Comparison of ENCODE assay signal across 1 cellular context in the genomic region with DNA sequence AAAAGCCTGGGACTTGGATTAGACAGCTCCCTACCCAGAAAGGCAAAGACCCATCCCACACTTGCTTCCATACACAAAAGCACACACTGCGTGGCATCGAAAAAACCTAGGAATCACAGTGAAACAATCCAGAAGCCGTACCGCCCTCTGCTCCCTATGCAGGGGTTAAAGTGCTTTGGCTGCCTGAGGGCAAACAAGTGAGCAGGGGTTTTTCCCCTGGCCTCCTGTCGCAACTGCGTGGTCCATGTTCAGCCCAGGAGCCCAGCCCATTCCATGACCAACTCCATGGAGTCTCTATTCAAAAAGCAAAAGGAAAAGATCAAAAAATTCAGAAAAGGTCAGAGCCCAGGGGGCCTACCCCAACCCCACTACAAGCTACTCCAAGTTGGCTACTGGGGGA.
TF ChIP-seq lines count a peak whose summit lies in the region.

No MANE protein-coding gene starts in this region.

TF ChIP-seq in HepG2, 621 proteins besides CTCF, POLR2A, EP300 and RAD21:
- TF ChIP-seq, protein P1, sequence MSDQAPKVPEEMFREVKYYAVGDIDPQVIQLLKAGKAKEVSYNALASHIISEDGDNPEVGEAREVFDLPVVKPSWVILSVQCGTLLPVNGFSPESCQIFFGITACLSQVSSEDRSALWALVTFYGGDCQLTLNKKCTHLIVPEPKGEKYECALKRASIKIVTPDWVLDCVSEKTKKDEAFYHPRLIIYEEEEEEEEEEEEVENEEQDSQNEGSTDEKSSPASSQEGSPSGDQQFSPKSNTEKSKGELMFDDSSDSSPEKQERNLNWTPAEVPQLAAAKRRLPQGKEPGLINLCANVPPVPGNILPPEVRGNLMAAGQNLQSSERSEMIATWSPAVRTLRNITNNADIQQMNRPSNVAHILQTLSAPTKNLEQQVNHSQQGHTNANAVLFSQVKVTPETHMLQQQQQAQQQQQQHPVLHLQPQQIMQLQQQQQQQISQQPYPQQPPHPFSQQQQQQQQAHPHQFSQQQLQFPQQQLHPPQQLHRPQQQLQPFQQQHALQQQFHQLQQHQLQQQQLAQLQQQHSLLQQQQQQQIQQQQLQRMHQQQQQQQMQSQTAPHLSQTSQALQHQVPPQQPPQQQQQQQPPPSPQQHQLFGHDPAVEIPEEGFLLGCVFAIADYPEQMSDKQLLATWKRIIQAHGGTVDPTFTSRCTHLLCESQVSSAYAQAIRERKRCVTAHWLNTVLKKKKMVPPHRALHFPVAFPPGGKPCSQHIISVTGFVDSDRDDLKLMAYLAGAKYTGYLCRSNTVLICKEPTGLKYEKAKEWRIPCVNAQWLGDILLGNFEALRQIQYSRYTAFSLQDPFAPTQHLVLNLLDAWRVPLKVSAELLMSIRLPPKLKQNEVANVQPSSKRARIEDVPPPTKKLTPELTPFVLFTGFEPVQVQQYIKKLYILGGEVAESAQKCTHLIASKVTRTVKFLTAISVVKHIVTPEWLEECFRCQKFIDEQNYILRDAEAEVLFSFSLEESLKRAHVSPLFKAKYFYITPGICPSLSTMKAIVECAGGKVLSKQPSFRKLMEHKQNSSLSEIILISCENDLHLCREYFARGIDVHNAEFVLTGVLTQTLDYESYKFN (CRISPR knock-in tag; conservative IDR thresholded peaks at IDR 0.05), result 0 out of 2 replicates have a peak, but pooled peaks have one; percentile 31
- TF ChIP-seq, protein P2, sequence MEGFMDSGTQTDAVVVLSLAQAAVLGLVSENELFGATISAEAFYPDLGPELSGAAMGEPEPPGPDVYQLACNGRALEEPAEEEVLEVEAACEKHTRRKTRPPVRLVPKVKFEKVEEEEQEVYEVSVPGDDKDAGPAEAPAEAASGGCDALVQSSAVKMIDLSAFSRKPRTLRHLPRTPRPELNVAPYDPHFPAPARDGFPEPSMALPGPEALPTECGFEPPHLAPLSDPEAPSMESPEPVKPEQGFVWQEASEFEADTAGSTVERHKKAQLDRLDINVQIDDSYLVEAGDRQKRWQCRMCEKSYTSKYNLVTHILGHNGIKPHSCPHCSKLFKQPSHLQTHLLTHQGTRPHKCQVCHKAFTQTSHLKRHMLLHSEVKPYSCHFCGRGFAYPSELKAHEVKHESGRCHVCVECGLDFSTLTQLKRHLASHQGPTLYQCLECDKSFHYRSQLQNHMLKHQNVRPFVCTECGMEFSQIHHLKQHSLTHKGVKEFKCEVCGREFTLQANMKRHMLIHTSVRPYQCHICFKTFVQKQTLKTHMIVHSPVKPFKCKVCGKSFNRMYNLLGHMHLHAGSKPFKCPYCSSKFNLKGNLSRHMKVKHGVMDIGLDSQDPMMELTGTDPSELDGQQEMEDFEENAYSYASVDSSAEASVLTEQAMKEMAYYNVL (CRISPR knock-in tag; IDR thresholded peaks at IDR 0.05; ENCODE audit: borderline replicate concordance), result no peak
- TF ChIP-seq MED1 (CRISPR knock-in tag; IDR thresholded peaks at IDR 0.05) (peak; percentile 33; the same call in 1 of the 2 replicates), ZFYVE20 (CRISPR knock-in tag; IDR thresholded peaks at IDR 0.05; ENCODE audit: borderline replicate concordance, low read depth) (0 out of 2 replicates have a peak, but pooled peaks have one; percentile 27), ZNF574 (CRISPR knock-in tag; IDR thresholded peaks at IDR 0.05) (peak; percentile 32; the same call in 1 of the 2 replicates), HNF4G (IDR thresholded peaks at IDR 0.05; ENCODE audit: borderline replicate concordance, low read depth, low read length) (peak; percentile 49; the same call in 1 of the 2 replicates), HNF4G (CRISPR knock-in tag; IDR thresholded peaks at IDR 0.05; ENCODE audit: borderline replicate concordance, low read depth) (no peak), ZFP91 (CRISPR knock-in tag; IDR thresholded peaks at IDR 0.05; ENCODE audit: borderline replicate concordance) (no peak), UBTF (CRISPR knock-in tag; IDR thresholded peaks at IDR 0.05) (0 out of 2 replicates have a peak, but pooled peaks have one; percentile 16), HNF4A (CRISPR knock-in tag; IDR thresholded peaks at IDR 0.05) (peak; percentile 48), ZNF652 (CRISPR knock-in tag; IDR thresholded peaks at IDR 0.05; ENCODE audit: borderline replicate concordance, low read depth) (peak; percentile 68), ZNF350 (CRISPR knock-in tag; IDR thresholded peaks at IDR 0.05; ENCODE audit: borderline replicate concordance, low read depth) (0 out of 2 replicates have a peak, but pooled peaks have one; percentile 7), HIC2 (CRISPR knock-in tag; IDR thresholded peaks at IDR 0.05; ENCODE audit: low read depth) (no peak), ZNF501 (CRISPR knock-in tag; IDR thresholded peaks at IDR 0.05) (peak; percentile 59), HOXA3 (CRISPR knock-in tag; IDR thresholded peaks at IDR 0.05) (peak; percentile 47; the same call in 1 of the 2 replicates), NAIF1 (CRISPR knock-in tag; IDR thresholded peaks at IDR 0.05; ENCODE audit: borderline replicate concordance) (no peak), SMAD9 (CRISPR knock-in tag; IDR thresholded peaks at IDR 0.05) (no peak), MYNN (CRISPR knock-in tag; IDR thresholded peaks at IDR 0.05; ENCODE audit: low read depth) (no peak), CEBPB (IDR thresholded peaks at IDR 0.05; ENCODE audit: borderline replicate concordance, low read depth, low read length) (0 out of 2 replicates have a peak, but pooled peaks have one; percentile 14), ZBTB38 (CRISPR knock-in tag; IDR thresholded peaks at IDR 0.05) (peak; percentile 69; the same call in 1 of the 2 replicates)
- TF ChIP-seq, protein P3, sequence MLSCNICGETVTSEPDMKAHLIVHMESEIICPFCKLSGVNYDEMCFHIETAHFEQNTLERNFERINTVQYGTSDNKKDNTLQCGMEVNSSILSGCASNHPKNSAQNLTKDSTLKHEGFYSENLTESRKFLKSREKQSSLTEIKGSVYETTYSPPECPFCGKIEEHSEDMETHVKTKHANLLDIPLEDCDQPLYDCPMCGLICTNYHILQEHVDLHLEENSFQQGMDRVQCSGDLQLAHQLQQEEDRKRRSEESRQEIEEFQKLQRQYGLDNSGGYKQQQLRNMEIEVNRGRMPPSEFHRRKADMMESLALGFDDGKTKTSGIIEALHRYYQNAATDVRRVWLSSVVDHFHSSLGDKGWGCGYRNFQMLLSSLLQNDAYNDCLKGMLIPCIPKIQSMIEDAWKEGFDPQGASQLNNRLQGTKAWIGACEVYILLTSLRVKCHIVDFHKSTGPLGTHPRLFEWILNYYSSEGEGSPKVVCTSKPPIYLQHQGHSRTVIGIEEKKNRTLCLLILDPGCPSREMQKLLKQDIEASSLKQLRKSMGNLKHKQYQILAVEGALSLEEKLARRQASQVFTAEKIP (CRISPR knock-in tag; IDR thresholded peaks at IDR 0.05; ENCODE audit: borderline replicate concordance), result no peak
- TF ChIP-seq, protein P4, sequence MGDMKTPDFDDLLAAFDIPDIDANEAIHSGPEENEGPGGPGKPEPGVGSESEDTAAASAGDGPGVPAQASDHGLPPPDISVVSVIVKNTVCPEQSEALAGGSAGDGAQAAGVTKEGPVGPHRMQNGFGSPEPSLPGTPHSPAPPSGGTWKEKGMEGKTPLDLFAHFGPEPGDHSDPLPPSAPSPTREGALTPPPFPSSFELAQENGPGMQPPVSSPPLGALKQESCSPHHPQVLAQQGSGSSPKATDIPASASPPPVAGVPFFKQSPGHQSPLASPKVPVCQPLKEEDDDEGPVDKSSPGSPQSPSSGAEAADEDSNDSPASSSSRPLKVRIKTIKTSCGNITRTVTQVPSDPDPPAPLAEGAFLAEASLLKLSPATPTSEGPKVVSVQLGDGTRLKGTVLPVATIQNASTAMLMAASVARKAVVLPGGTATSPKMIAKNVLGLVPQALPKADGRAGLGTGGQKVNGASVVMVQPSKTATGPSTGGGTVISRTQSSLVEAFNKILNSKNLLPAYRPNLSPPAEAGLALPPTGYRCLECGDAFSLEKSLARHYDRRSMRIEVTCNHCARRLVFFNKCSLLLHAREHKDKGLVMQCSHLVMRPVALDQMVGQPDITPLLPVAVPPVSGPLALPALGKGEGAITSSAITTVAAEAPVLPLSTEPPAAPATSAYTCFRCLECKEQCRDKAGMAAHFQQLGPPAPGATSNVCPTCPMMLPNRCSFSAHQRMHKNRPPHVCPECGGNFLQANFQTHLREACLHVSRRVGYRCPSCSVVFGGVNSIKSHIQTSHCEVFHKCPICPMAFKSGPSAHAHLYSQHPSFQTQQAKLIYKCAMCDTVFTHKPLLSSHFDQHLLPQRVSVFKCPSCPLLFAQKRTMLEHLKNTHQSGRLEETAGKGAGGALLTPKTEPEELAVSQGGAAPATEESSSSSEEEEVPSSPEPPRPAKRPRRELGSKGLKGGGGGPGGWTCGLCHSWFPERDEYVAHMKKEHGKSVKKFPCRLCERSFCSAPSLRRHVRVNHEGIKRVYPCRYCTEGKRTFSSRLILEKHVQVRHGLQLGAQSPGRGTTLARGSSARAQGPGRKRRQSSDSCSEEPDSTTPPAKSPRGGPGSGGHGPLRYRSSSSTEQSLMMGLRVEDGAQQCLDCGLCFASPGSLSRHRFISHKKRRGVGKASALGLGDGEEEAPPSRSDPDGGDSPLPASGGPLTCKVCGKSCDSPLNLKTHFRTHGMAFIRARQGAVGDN (CRISPR knock-in tag; IDR thresholded peaks at IDR 0.05), result peak; percentile 7; the same call in 1 of the 2 replicates
- TF ChIP-seq, protein P5, sequence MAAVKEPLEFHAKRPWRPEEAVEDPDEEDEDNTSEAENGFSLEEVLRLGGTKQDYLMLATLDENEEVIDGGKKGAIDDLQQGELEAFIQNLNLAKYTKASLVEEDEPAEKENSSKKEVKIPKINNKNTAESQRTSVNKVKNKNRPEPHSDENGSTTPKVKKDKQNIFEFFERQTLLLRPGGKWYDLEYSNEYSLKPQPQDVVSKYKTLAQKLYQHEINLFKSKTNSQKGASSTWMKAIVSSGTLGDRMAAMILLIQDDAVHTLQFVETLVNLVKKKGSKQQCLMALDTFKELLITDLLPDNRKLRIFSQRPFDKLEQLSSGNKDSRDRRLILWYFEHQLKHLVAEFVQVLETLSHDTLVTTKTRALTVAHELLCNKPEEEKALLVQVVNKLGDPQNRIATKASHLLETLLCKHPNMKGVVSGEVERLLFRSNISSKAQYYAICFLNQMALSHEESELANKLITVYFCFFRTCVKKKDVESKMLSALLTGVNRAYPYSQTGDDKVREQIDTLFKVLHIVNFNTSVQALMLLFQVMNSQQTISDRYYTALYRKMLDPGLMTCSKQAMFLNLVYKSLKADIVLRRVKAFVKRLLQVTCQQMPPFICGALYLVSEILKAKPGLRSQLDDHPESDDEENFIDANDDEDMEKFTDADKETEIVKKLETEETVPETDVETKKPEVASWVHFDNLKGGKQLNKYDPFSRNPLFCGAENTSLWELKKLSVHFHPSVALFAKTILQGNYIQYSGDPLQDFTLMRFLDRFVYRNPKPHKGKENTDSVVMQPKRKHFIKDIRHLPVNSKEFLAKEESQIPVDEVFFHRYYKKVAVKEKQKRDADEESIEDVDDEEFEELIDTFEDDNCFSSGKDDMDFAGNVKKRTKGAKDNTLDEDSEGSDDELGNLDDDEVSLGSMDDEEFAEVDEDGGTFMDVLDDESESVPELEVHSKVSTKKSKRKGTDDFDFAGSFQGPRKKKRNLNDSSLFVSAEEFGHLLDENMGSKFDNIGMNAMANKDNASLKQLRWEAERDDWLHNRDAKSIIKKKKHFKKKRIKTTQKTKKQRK (IDR thresholded peaks at IDR 0.05; ENCODE audit: low read length), result no peak
